1 cellular context compared by ENCODE assay signal in the genomic region with DNA sequence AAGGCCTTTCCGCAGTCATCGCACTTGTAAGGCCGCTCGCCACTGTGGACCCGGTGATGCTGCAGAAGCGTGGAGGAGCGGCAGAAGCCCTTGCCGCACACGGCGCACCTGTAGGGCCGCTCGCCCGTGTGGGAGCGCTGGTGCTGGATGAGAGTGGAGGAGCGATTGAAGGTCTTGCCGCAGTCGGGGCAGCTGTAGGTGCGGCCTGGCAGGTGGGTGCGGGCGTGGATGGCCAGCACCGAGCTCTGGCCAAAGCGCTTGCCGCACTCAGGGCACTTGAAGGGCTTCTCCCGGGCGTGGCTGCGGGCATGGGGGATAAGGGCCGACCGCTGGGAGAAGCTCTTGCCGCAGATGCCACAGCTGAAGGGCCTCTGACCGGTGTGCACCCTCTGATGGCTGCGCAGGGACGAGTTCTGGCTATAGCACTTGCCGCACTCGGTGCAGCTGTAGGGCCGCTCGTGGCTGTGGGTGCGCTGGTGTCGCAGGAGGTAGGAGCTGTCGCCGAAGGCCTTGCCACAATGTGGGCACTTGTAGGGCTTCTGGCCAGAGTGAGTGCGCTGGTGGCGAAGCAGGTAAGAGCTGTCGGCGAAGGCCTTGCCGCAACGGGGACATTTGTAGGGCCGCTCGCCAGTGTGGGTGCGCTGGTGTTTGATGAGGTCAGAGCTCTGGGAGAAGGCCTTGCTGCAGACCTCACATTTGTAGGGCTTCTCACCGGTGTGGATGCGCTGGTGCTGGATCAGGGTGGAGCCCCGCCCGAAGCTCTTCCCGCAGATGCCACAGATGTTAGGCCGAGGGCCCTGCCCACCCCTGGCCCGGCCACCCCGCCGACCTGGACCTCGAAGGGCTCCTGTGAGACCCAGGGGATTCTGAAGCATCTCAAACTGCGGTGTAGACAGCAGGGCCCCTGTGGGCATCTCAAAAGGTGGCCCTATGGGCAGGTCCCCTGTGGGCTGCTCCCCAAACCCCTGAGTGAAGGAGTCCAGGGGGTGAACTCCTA.
TF ChIP-seq lines count a peak whose summit lies in the region.

No MANE protein-coding gene starts in this region.

TF ChIP-seq in GM23338, 12 proteins besides CTCF, POLR2A, EP300 and RAD21:
- TF ChIP-seq, protein P1, sequence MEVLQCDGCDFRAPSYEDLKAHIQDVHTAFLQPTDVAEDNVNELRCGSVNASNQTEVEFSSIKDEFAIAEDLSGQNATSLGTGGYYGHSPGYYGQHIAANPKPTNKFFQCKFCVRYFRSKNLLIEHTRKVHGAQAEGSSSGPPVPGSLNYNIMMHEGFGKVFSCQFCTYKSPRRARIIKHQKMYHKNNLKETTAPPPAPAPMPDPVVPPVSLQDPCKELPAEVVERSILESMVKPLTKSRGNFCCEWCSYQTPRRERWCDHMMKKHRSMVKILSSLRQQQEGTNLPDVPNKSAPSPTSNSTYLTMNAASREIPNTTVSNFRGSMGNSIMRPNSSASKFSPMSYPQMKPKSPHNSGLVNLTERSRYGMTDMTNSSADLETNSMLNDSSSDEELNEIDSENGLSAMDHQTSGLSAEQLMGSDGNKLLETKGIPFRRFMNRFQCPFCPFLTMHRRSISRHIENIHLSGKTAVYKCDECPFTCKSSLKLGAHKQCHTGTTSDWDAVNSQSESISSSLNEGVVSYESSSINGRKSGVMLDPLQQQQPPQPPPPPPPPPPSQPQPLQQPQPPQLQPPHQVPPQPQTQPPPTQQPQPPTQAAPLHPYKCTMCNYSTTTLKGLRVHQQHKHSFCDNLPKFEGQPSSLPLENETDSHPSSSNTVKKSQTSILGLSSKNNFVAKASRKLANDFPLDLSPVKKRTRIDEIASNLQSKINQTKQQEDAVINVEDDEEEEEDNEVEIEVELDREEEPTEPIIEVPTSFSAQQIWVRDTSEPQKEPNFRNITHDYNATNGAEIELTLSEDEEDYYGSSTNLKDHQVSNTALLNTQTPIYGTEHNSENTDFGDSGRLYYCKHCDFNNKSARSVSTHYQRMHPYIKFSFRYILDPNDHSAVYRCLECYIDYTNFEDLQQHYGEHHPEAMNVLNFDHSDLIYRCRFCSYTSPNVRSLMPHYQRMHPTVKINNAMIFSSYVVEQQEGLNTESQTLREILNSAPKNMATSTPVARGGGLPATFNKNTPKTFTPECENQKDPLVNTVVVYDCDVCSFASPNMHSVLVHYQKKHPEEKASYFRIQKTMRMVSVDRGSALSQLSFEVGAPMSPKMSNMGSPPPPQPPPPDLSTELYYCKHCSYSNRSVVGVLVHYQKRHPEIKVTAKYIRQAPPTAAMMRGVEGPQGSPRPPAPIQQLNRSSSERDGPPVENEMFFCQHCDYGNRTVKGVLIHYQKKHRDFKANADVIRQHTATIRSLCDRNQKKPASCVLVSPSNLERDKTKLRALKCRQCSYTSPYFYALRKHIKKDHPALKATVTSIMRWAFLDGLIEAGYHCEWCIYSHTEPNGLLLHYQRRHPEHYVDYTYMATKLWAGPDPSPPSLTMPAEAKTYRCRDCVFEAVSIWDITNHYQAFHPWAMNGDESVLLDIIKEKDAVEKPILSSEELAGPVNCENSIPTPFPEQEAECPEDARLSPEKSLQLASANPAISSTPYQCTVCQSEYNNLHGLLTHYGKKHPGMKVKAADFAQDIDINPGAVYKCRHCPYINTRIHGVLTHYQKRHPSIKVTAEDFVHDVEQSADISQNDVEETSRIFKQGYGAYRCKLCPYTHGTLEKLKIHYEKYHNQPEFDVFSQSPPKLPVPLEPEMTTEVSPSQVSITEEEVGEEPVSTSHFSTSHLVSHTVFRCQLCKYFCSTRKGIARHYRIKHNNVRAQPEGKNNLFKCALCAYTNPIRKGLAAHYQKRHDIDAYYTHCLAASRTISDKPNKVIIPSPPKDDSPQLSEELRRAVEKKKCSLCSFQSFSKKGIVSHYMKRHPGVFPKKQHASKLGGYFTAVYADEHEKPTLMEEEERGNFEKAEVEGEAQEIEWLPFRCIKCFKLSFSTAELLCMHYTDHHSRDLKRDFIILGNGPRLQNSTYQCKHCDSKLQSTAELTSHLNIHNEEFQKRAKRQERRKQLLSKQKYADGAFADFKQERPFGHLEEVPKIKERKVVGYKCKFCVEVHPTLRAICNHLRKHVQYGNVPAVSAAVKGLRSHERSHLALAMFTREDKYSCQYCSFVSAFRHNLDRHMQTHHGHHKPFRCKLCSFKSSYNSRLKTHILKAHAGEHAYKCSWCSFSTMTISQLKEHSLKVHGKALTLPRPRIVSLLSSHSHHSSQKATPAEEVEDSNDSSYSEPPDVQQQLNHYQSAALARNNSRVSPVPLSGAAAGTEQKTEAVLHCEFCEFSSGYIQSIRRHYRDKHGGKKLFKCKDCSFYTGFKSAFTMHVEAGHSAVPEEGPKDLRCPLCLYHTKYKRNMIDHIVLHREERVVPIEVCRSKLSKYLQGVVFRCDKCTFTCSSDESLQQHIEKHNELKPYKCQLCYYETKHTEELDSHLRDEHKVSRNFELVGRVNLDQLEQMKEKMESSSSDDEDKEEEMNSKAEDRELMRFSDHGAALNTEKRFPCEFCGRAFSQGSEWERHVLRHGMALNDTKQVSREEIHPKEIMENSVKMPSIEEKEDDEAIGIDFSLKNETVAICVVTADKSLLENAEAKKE (CRISPR knock-in tag; IDR thresholded peaks at IDR 0.05): no peak
